In the genomic region with DNA sequence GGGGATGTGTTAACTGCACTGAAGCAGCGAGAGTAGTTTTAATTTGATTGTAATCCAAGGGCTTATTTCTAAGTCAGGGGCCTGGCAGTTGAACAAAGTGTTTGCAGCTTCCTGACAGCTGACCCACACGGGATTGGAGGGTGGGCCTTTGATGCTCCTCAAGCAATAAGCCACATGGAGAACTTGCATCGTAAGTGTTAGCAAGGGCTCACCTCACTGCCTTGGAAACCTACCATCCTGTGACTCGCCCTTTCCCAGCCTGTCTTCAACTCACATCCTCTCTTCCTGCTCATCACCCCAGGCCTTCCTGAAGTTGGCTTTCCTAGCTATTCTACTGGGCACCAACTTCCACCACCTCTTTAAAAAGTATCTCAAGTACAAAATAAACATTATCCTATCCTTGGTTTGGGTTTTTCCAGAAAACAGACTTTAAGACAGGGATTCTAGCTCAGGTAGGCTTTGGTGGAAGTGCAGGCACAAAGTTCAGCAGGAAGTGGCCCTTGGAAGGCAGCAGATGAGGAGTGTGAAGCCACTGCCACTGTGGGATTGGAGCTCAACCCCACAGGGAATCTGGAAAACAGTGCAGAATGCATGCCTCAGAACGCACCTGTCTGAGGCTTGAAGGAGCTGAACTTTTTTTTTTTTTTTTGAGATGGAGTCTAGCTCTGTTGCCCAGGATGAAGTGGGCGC, we compare ENCODE assay signal across 19 cellular contexts. TPM values are rescaled to one million over a fixed set of nuclear protein-coding genes. Genes with fewer than 3 reads are reported as not detected.
DNase-seq lines count a peak whose midpoint lies in the region; ATAC-seq, FAIRE-seq and TF ChIP-seq lines count a peak whose summit lies in the region.
"Had no signal": no experiment of that assay in that cellular context is flagged by ENCODE, and none has a peak within 500 bp of the region (broad histone marks: within the 10 kb centered on the region; RNA-seq: fewer than 3 reads in every experiment).

No MANE protein-coding gene starts in this region.

- H3K36me3 ChIP-seq in right atrium auricular region = peaks cover 22% of the 10 kb centered on the region
- peaks cover 23 to 33% of the 10 kb centered on the region in 2 experiments for H3K36me3 ChIP-seq in GM12878 (ENCODE audit: control insufficient read depth in 2 of 2, insufficient read depth in 2 of 2, low read length in 1 of 2)
- peaks cover 0 to 9% of the 10 kb centered on the region in 2 donors for H3K36me3 ChIP-seq in small intestine (ENCODE audit: control insufficient read depth in 2 of 2, insufficient read depth in 2 of 2, low read length in 2 of 2)
- H3K36me3 ChIP-seq: colonic mucosa had no signal

- POLR2A ChIA-PET in GM12878 (lab: Charles Lee) = interaction anchor here (0.6 to 0.9 kb wide), 4 partner anchors 9 to 238 kb away, joined by 3 read pairs; no protein-coding TSS in a partner anchor

- 92% methylated on average over 6 of the region's 6 CpGs for WGBS in GM12878 (ENCODE audit: insufficient coverage, insufficient replicate concordance, low lambda C conversion rate, missing lambda C conversion rate)
- 77 to 84% (median 81%) methylated on average over 6 of the region's 6 CpGs for WGBS in small intestine, 3 donors

- RAD21 ChIA-PET in GM12878 (lab: Charles Lee; ENCODE audit: unreplicated experiment) = interaction anchor here (0.7 to 1.1 kb wide), 2 partner anchors 51 to 166 kb away, joined by 3 read pairs; no protein-coding TSS in a partner anchor

- no TSS peak for BruUV-seq in GM12878 (replicated peaks; lab: Mats Ljungman, UMichigan)

- H2AFZ ChIP-seq in GM12878 (ENCODE audit: control insufficient read depth, low read depth, low read length) = no peak overlapping the region

- H3K79me2 ChIP-seq in GM12878 (ENCODE audit: control insufficient read depth, insufficient read depth, low read length) = peaks cover 55% of the 10 kb centered on the region

- TF ChIP-seq CTCF in right atrium auricular region (IDR thresholded peaks at IDR 0.05) = no peak
- TF ChIP-seq CTCF in GM12878 (IDR thresholded peaks at IDR 0.05 in 2 of 3, conservative IDR thresholded peaks at IDR 0.05 in 1 of 3; ENCODE audit: control insufficient read depth in 2 of 3, extremely low read depth in 1 of 3, insufficient read depth in 1 of 3, low read depth in 3 of 3, low read length in 3 of 3) = no peak
- no peak for TF ChIP-seq CTCF in foreskin fibroblast (IDR thresholded peaks at IDR 0.05; ENCODE audit: low read depth, low read length)

- H3K9ac ChIP-seq in GM12878 (ENCODE audit: control insufficient read depth, insufficient read depth, low read length) = no peak overlapping the region

- TF ChIP-seq RAD21 in GM12878 (IDR thresholded peaks at IDR 0.05; ENCODE audit: insufficient read depth, low read depth, low read length) = no peak

- peaks cover 7% of the 10 kb centered on the region; the same call in 1 of the 2 replicates for H4K20me1 ChIP-seq in GM12878 (ENCODE audit: control insufficient read depth, insufficient read depth)

- H3K9me3 ChIP-seq in right atrium auricular region = no peaks in the 10 kb centered on the region
- H3K9me3 ChIP-seq in GM12878 (replicated peaks; ENCODE audit: control insufficient read depth, insufficient read depth, low read length) = no peaks in the 10 kb centered on the region
- H3K9me3 ChIP-seq in small intestine (ENCODE audit: control insufficient read depth, low read depth) = no peaks in the 10 kb centered on the region
- H3K9me3 ChIP-seq: colonic mucosa, SJCRH30 had no signal

- H3K4me1 ChIP-seq in right atrium auricular region = peaks cover 0 to 9% of the 10 kb centered on the region in 2 donors
- no peaks in the 10 kb centered on the region for H3K4me1 ChIP-seq in GM12878 (ENCODE audit: control insufficient read depth, insufficient read depth, low read length)
- H3K4me1 ChIP-seq in small intestine (ENCODE audit: control insufficient read depth in 2 of 2, insufficient read depth in 1 of 2, low read depth in 1 of 2, low read length in 1 of 2) = no peaks in the 10 kb centered on the region
- H3K4me1 ChIP-seq: colonic mucosa, SJCRH30 had no signal

- no peaks in the 10 kb centered on the region for H3K27me3 ChIP-seq in right atrium auricular region
- no peaks in the 10 kb centered on the region for H3K27me3 ChIP-seq in GM12878 (replicated peaks in 1 of 2; ENCODE audit: control insufficient read depth in 2 of 2, insufficient read depth in 2 of 2, low read length in 1 of 2)
- no peaks in the 10 kb centered on the region for H3K27me3 ChIP-seq in small intestine (ENCODE audit: control insufficient read depth in 2 of 2, insufficient read depth in 2 of 2, low read length in 2 of 2)
- H3K27me3 ChIP-seq: colonic mucosa, SJCRH30 had no signal

- ATAC-seq in left cardiac atrium = no peak
- ATAC-seq in GM12878 = peak; percentile 6; the same call in 2 of the 3 replicates
- no peak for ATAC-seq in SK-N-SH treated with all-trans-retinoic acid at 6 μM for 48 hours

- H3K27ac ChIP-seq in right atrium auricular region (no peak overlapping the region), GM12878 (ENCODE audit: control insufficient read depth, insufficient read depth) (no peak overlapping the region), small intestine (ENCODE audit: low read depth in 1 of 2, low read length in 1 of 2) (no peak overlapping the region)
- H3K27ac ChIP-seq: colonic mucosa, epithelial cell of prostate, SJCRH30 had no signal

- FAIRE-seq in GM12878 (lab: Jason Lieb, UNC) (no peak), small intestine (lab: Jason Lieb, UNC) (no peak)
- FAIRE-seq: G401.6, H1 had no signal

- H3K4me3 ChIP-seq in right atrium auricular region (no peak overlapping the region), GM12878 (no peak overlapping the region), small intestine (ENCODE audit: low read depth in 1 of 2, low read length in 2 of 2) (no peak overlapping the region), foreskin fibroblast (ENCODE audit: low read depth in 1 of 2, low read length in 2 of 2) (no peak overlapping the region)
- H3K4me3 ChIP-seq: colonic mucosa, lung, SJCRH30 had no signal

- H3K4me2 ChIP-seq in GM12878 (ENCODE audit: control insufficient read depth, insufficient read depth) = no peak overlapping the region

- SMC1A ChIA-PET in GM12878 (lab: Charles Lee; ENCODE audit: uncharacterized antibody, unreplicated experiment) = interaction anchor here (0.6 to 1.4 kb wide), 10 partner anchors 9 to 232 kb away, joined by 3 to 5 read pairs (median 3); no protein-coding TSS in a partner anchor

- in situ Hi-C loops in GM12878 (cut with MboI) = no loop called here

- TF ChIP-seq EP300 in GM12878 (IDR thresholded peaks at IDR 0.05; ENCODE audit: borderline replicate concordance in 1 of 2, control insufficient read depth in 1 of 2, low read depth in 2 of 2, low read length in 2 of 2) = no peak

- intact Hi-C loops in left cardiac atrium (cut with DNase I) = no loop called here
- intact Hi-C loops in GM12878 (cut with micrococcal nuclease; ENCODE audit: unreplicated experiment) = loop anchor here (5.0 kb wide), 1 partner anchor 235 kb away; no protein-coding TSS in a partner anchor

- TF ChIP-seq POLR2A in GM12878 (IDR thresholded peaks at IDR 0.05; ENCODE audit: low read depth, low read length) = peak; percentile 69

- CTCF ChIA-PET in GM12878 (lab: Yijun Ruan, JAX) = interaction anchor here (0.6 to 0.9 kb wide), 2 partner anchors 73 to 82 kb away, joined by 3 read pairs; no protein-coding TSS in a partner anchor

- DNase-seq in right atrium auricular region (ENCODE audit: low spot score) (peak; percentile 28), left cardiac atrium (no peak), MV-4-11 (lab: John Stamatoyannopoulos, UW) (peak; percentile 15), GM12878 (ENCODE audit: low read depth, low spot score) (no peak), small intestine (peak; percentile 17), foreskin fibroblast (no peak), NCI-H2029 treated with DMSO at 0.1 percent for 48 hours (lab: John Stamatoyannopoulos, UW) (no peak)
- DNase-seq: activated gamma-delta T cell; Calu3; colonic mucosa; NCI-H146; NCI-H446; SJCRH30; stimulated activated CD4-positive, alpha-beta T cell treated with anti-CD3 and anti-CD28 coated beads, Interleukin-2, amount 100 ng/mL, for 24 hours had no signal

TF ChIP-seq in GM12878, 131 proteins besides CTCF, POLR2A, EP300 and RAD21 (continues in another document):
- TF ChIP-seq POLR2AphosphoS2 (IDR thresholded peaks at IDR 0.05; ENCODE audit: low read depth, low read length) (peak; percentile 54; the same call in 1 of the 2 replicates), NBN (IDR thresholded peaks at IDR 0.05) (no peak), ZNF622 (IDR thresholded peaks at IDR 0.05) (no peak), POLR2AphosphoS5 (IDR thresholded peaks at IDR 0.05; ENCODE audit: low read length) (peak; percentile 6; the same call in 1 of the 2 replicates)

TF ChIP-seq in SK-N-SH treated with all-trans-retinoic acid at 6 μM for 48 hours, 23 proteins besides CTCF, POLR2A, EP300 and RAD21 (continues in another document):
- TF ChIP-seq PPARA (CRISPR knock-in tag; IDR thresholded peaks at IDR 0.05; ENCODE audit: borderline replicate concordance) = no peak

RNA-seq across cellular contexts. Expression of gene B3GNT2, which starts 31.6 kb away (rescaled TPM):
- 10 to 100 TPM; 17.7 to 31.1 TPM for total RNA-seq in right atrium auricular region
- 10 to 100 TPM; 13.4 to 13.8 TPM for total RNA-seq in left cardiac atrium
- total RNA-seq in GM12878 (2013; cell fraction: nucleolus; rRNA removed) = 162 and 165 TPM in 2 replicates
- total RNA-seq in GM12878 (2014; rRNA removed) = 78.7 and 97.7 TPM in 2 replicates
- 93.5 and 98.4 TPM in 2 replicates for total RNA-seq in GM12878 (2014; rRNA removed; fragmentation: Illumina TruSeq; extraction: Trizol)
- 59.6 and 63.8 TPM in 2 replicates for total RNA-seq in GM12878 (2021)
- 31.4 TPM for polyA plus RNA-seq in GM12878 (2011; ENCODE audit: low read depth)
- 73.9 and 100 TPM in 2 replicates for polyA plus RNA-seq in GM12878 (2011; rRNA removed)
- 32.6 and 37.4 TPM in 2 replicates for polyA plus RNA-seq in GM12878 (2011; cell fraction: cytosol; rRNA removed)
- 25.4 and 27.2 TPM in 2 replicates for polyA plus RNA-seq in GM12878 (2011; cell fraction: nucleus; rRNA removed)
- polyA plus RNA-seq in GM12878 (2012) = 41.8 and 83.8 TPM in 2 replicates
- polyA plus RNA-seq in GM12878 (2014; fragmentation: Illumina TruSeq; extraction: Trizol) = 84.8 and 117 TPM in 2 replicates
- polyA plus RNA-seq in GM12878 (2014; fragmentation: Nextera tagmentation; extraction: Ambion mirVana) = 10 to 100 TPM; 19.7 to 36.5 TPM
- 48.3 and 58.9 TPM in 2 replicates for polyA plus RNA-seq in GM12878 (2014; rRNA removed)
- 100 to 1,000 TPM; 102 to 103 TPM for polyA plus RNA-seq in GM12878 (2016; fragmentation: Nextera tagmentation; extraction: Ambion mirVana)
- polyA minus RNA-seq in GM12878 (2011; rRNA and poly(A)+ RNA removed) = 72.0 and 80.5 TPM in 2 replicates
- 27.7 and 31.4 TPM in 2 replicates for polyA minus RNA-seq in GM12878 (2011; cell fraction: cytosol; rRNA and poly(A)+ RNA removed)
- 20.8 and 31.0 TPM in 2 replicates for polyA minus RNA-seq in GM12878 (2011; cell fraction: nucleus; rRNA and poly(A)+ RNA removed)
- 10 to 100 TPM; 13.4 to 24.3 (median 14.1) TPM for polyA plus RNA-seq in small intestine

Comparison
In these comparisons a context has a peak if more than half of its experiments do, and no peak if none do; other contexts are left out.
1. DNase-seq: peak in right atrium auricular region (single experiment), MV-4-11 (single experiment) and small intestine (single experiment); none in left cardiac atrium (single experiment), GM12878 (single experiment), foreskin fibroblast (0 of 2) and NCI-H2029 treated with DMSO at 0.1 percent for 48 hours (single experiment).